ENCODE assay signal across 18 cellular contexts in the genomic region with DNA sequence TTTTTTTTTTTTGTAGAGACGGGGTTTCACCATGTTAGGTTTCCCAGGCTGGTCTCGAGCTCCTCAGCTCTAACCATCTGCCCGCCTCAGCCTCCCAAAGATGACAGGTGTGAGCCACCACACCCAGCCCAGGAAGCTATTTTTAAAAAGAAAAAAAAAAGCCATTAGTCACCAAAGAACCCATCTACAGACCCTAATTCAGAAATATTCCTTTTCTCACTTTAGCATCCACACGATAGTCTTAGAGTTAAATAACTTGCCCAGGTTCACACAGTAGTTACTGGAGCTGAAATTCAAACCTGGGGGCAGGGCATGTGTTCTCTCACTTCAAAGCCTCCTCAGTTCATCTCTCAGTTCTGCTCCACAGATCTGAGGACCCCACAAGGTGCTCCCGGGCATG.
DNase-seq lines count a peak whose midpoint lies in the region; ATAC-seq and TF ChIP-seq lines count a peak whose summit lies in the region.
"Had no signal": no experiment of that assay in that cellular context is flagged by ENCODE, and none has a peak within 500 bp of the region (broad histone marks: within the 10 kb centered on the region; RNA-seq: fewer than 3 reads in every experiment).

No MANE protein-coding gene starts in this region.

- H3K27me3 Mint-ChIP-seq in activated CD8-positive, alpha-beta memory T cell treated with anti-CD3 and anti-CD28 coated beads, Interleukin-2, amount 10 ng/mL, durations not matched to agents 7 days and 5 days, result no peaks in the 10 kb centered on the region
- H3K27me3 Mint-ChIP-seq: activated naive CD8-positive, alpha-beta T cell treated with anti-CD3 and anti-CD28 coated beads, Interleukin-2, amount 10 ng/mL, durations not matched to agents 7 days and 5 days had no signal

- no peak overlapping the region for H3K4me3 Mint-ChIP-seq in activated CD8-positive, alpha-beta memory T cell treated with anti-CD3 and anti-CD28 coated beads, Interleukin-2, amount 10 ng/mL, durations not matched to agents 7 days and 5 days
- H3K4me3 Mint-ChIP-seq: activated naive CD8-positive, alpha-beta T cell treated with anti-CD3 and anti-CD28 coated beads, Interleukin-2, amount 10 ng/mL, durations not matched to agents 7 days and 5 days had no signal

- peaks cover 49% of the 10 kb centered on the region for H3K4me1 Mint-ChIP-seq in activated CD8-positive, alpha-beta memory T cell treated with anti-CD3 and anti-CD28 coated beads, Interleukin-2, amount 10 ng/mL, durations not matched to agents 7 days and 5 days

- no peaks in the 10 kb centered on the region for H3K36me3 Mint-ChIP-seq in activated CD8-positive, alpha-beta memory T cell treated with anti-CD3 and anti-CD28 coated beads, Interleukin-2, amount 10 ng/mL, durations not matched to agents 7 days and 5 days

- CTCF ChIA-PET in activated CD8-positive, alpha-beta memory T cell treated with anti-CD3 and anti-CD28 coated beads, Interleukin-2, amount 10 ng/mL, durations not matched to agents 7 days and 5 days (lab: Charles Lee), result interaction anchor here (0.7 to 2.9 kb wide), 7 partner anchors 8 to 271 kb away, joined by 3 to 15 read pairs (median 4); no protein-coding TSS in a partner anchor
- CTCF ChIA-PET in GM10248 (lab: Yijun Ruan, JAX), result interaction anchor here (0.8 to 7.9 kb wide), 12 partner anchors 9 to 271 kb away, joined by 3 to 68 read pairs (median 8); a partner anchor contains a TSS

- no peak for TF ChIP-seq CTCF in GM10248 (IDR thresholded peaks at IDR 0.05; ENCODE audit: control extremely low read depth, extremely low read depth, low read depth, missing control alignments)

- H3K27ac Mint-ChIP-seq in activated CD8-positive, alpha-beta memory T cell treated with anti-CD3 and anti-CD28 coated beads, Interleukin-2, amount 10 ng/mL, durations not matched to agents 7 days and 5 days, result peak overlapping the region; percentile 59
- H3K27ac Mint-ChIP-seq: activated naive CD8-positive, alpha-beta T cell treated with anti-CD3 and anti-CD28 coated beads, Interleukin-2, amount 10 ng/mL, durations not matched to agents 7 days and 5 days had no signal

- no peaks in the 10 kb centered on the region for H3K9me3 Mint-ChIP-seq in activated CD8-positive, alpha-beta memory T cell treated with anti-CD3 and anti-CD28 coated beads, Interleukin-2, amount 10 ng/mL, durations not matched to agents 7 days and 5 days (ENCODE audit: low read depth)
- H3K9me3 Mint-ChIP-seq: activated naive CD8-positive, alpha-beta T cell treated with anti-CD3 and anti-CD28 coated beads, Interleukin-2, amount 10 ng/mL, durations not matched to agents 7 days and 5 days had no signal

- no peak for ATAC-seq in activated CD8-positive, alpha-beta memory T cell treated with anti-CD3 and anti-CD28 coated beads, Interleukin-2, amount 10 ng/mL, durations not matched to agents 7 days and 5 days
- ATAC-seq in GM19372 (IDR thresholded peaks at IDR 0.05; ENCODE audit: low read depth, unreplicated experiment), result peak; percentile 41
- ATAC-seq in HG03045 (IDR thresholded peaks at IDR 0.05; ENCODE audit: unreplicated experiment), result peak; percentile 48
- ATAC-seq: K562; left lung; stimulated activated naive CD8-positive, alpha-beta T cell treated with anti-CD3 and anti-CD28 coated beads, Interleukin-15, Interleukin-2, amounts not matched to agents 100 U/mL and 50 U/mL, for 24 hours had no signal

- no peak for DNase-seq in activated CD8-positive, alpha-beta memory T cell treated with anti-CD3 and anti-CD28 coated beads, Interleukin-2, amount 10 ng/mL, durations not matched to agents 7 days and 5 days
- DNase-seq in activated CD8-positive, alpha-beta memory T cell treated with anti-CD3 and anti-CD28 coated beads for 24 hours, result no peak
- DNase-seq in left kidney (ENCODE audit: low read depth, low spot score) (peak; percentile 92), amygdala (lab: John Stamatoyannopoulos, UW) (no peak), GM10248 (ENCODE audit: extremely low spot score) (no peak)
- no peak for DNase-seq in activated CD4-positive, CD25-positive, alpha-beta regulatory T cell treated with anti-CD3 and anti-CD28 coated beads, Interleukin-2, amount 50 U/mL, for 72 hours
- DNase-seq: activated naive CD8-positive, alpha-beta T cell treated with anti-CD3 and anti-CD28 coated beads, Interleukin-2, amount 10 ng/mL, durations not matched to agents 7 days and 5 days; activated T-cell treated with anti-CD3 and anti-CD28 coated beads, Interleukin-2, amount 50 U/mL, for 1 hour; DMS53; HCEC 1CT; left lung; NCI-H1092 treated with DMSO at 0.1 percent for 48 hours; NCI-H748 treated with DMSO at 0.1 percent for 48 hours; stimulated activated CD4-positive, alpha-beta T cell treated with anti-CD3 and anti-CD28 coated beads, Interleukin-15, amount 100 ng/mL, for 24 hours; stimulated activated naive CD8-positive, alpha-beta T cell treated with anti-CD3 and anti-CD28 coated beads, Interleukin-15, Interleukin-2, amounts not matched to agents 100 U/mL and 50 U/mL, for 24 hours had no signal

- POLR2A ChIA-PET in GM10248 (lab: Yijun Ruan, JAX), result interaction anchor here (0.6 kb wide), 3 partner anchors 73 to 413 kb away, joined by 3 to 4 read pairs (median 4); no protein-coding TSS in a partner anchor
